Comparison of ENCODE assay signal across 13 cellular contexts in the genomic region with DNA sequence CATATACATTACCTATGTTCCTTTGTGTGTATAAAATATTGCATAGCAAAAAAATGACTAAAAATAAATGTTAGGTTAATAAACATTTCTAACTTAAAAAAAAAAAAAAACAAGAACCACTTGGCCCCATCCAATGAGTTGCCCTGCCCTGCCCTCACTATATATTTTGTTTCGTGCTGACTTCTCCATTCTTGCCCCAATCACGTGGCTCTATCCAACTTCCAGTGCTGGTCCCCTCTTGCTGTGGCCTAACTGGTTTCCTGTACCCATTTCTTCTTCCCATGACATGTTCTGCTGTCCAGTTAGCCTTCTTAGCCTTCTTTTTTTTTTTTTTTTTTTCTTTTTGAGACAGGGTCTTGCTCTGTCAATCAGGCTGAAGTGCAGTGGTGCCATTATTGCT.
DNase-seq lines count a peak whose midpoint lies in the region; ATAC-seq lines count a peak whose summit lies in the region.
"Had no signal": no experiment of that assay in that cellular context is flagged by ENCODE, and none has a peak within 500 bp of the region (broad histone marks: within the 10 kb centered on the region; RNA-seq: fewer than 3 reads in every experiment).

No MANE protein-coding gene starts in this region.

- H3K4me1 ChIP-seq in naive thymus-derived CD4-positive, alpha-beta T cell (ENCODE audit: control insufficient read depth in 2 of 2, insufficient read depth in 2 of 2, low read length in 2 of 2) = peaks cover 14 to 18% of the 10 kb centered on the region in 2 donors
- peaks cover 29% of the 10 kb centered on the region for H3K4me1 ChIP-seq in CD8-positive, alpha-beta memory T cell (ENCODE audit: insufficient read depth, low read length)

- ATAC-seq in T-helper 17 cell = no peak
- peak; percentile 38 for ATAC-seq in naive thymus-derived CD4-positive, alpha-beta T cell
- ATAC-seq: HepG2 had no signal

- peaks cover 0 to 4% (median 0%) of the 10 kb centered on the region in 11 donors for H3K9me3 Mint-ChIP-seq in naive thymus-derived CD4-positive, alpha-beta T cell
- peaks cover 0 to 2% (median 0%) of the 10 kb centered on the region in 5 donors for H3K9me3 Mint-ChIP-seq in CD8-positive, alpha-beta memory T cell
- H3K9me3 Mint-ChIP-seq: CD4-positive, alpha-beta T cell had no signal

- no peak overlapping the region for H3K4me3 Mint-ChIP-seq in T-helper 17 cell
- H3K4me3 Mint-ChIP-seq in naive thymus-derived CD4-positive, alpha-beta T cell = no peak overlapping the region
- H3K4me3 Mint-ChIP-seq in CD8-positive, alpha-beta memory T cell = no peak overlapping the region
- H3K4me3 Mint-ChIP-seq: CD4-positive, alpha-beta T cell had no signal

- POLR2A ChIA-PET in naive thymus-derived CD4-positive, alpha-beta T cell (lab: Charles Lee) = interaction anchor here (2.4 kb wide), 1 partner anchor 21 kb away, joined by 8 read pairs; no protein-coding TSS in a partner anchor
- POLR2A ChIA-PET in CD8-positive, alpha-beta memory T cell (lab: Charles Lee) = no interaction called here

- H3K27ac ChIP-seq in naive thymus-derived CD4-positive, alpha-beta T cell (ENCODE audit: low read depth, low read length) = no peak overlapping the region
- no peak overlapping the region for H3K27ac ChIP-seq in CD8-positive, alpha-beta memory T cell (ENCODE audit: low read depth, low read length)
- H3K27ac ChIP-seq: BLaER1 treated with 17β-estradiol and CSF1 and Interleukin-3, amounts not matched to agents 10 nM and 100 nM had no signal

- H3K36me3 ChIP-seq in naive thymus-derived CD4-positive, alpha-beta T cell (ENCODE audit: control insufficient read depth in 2 of 3, insufficient read depth in 3 of 3, low read length in 3 of 3) = no peaks in the 10 kb centered on the region
- H3K36me3 ChIP-seq in CD8-positive, alpha-beta memory T cell (ENCODE audit: insufficient read depth, low read length) = no peaks in the 10 kb centered on the region
- H3K36me3 ChIP-seq: BLaER1 treated with 17β-estradiol and CSF1 and Interleukin-3, amounts not matched to agents 10 nM and 100 nM; HAP-1 had no signal

- H3K27me3 ChIP-seq in naive thymus-derived CD4-positive, alpha-beta T cell (ENCODE audit: control insufficient read depth in 2 of 2, insufficient read depth in 2 of 2, low read length in 2 of 2) = no peaks in the 10 kb centered on the region
- H3K27me3 ChIP-seq in CD8-positive, alpha-beta memory T cell (ENCODE audit: insufficient read depth, low read length, poor library complexity, severe bottlenecking) = no peaks in the 10 kb centered on the region
- H3K27me3 ChIP-seq: BLaER1 treated with 17β-estradiol and CSF1 and Interleukin-3, amounts not matched to agents 10 nM and 100 nM had no signal

- H3K4me3 ChIP-seq in naive thymus-derived CD4-positive, alpha-beta T cell (ENCODE audit: low read length) = no peak overlapping the region
- H3K4me3 ChIP-seq in CD8-positive, alpha-beta memory T cell (ENCODE audit: low read length) = no peak overlapping the region
- H3K4me3 ChIP-seq: BLaER1 treated with 17β-estradiol and CSF1 and Interleukin-3, amounts not matched to agents 10 nM and 100 nM; HAP-1 had no signal

- H3K27ac Mint-ChIP-seq in T-helper 17 cell = peak overlapping the region; percentile 9
- H3K27ac Mint-ChIP-seq in naive thymus-derived CD4-positive, alpha-beta T cell = no peak overlapping the region
- peak overlapping the region in 2 of 8 donors; percentile 4 to 81 for H3K27ac Mint-ChIP-seq in CD8-positive, alpha-beta memory T cell
- H3K27ac Mint-ChIP-seq: CD4-positive, alpha-beta T cell had no signal

- CTCF ChIA-PET in naive thymus-derived CD4-positive, alpha-beta T cell (lab: Charles Lee) = no interaction called here
- CTCF ChIA-PET in CD8-positive, alpha-beta memory T cell (lab: Charles Lee) = no interaction called here

- H3K4me1 Mint-ChIP-seq in T-helper 17 cell = peaks cover 13% of the 10 kb centered on the region
- H3K4me1 Mint-ChIP-seq in naive thymus-derived CD4-positive, alpha-beta T cell = peaks cover 20 to 70% (median 50%) of the 10 kb centered on the region in 7 donors
- peaks cover 32 to 47% (median 45%) of the 10 kb centered on the region in 3 donors for H3K4me1 Mint-ChIP-seq in CD8-positive, alpha-beta memory T cell

- H3K9me3 ChIP-seq in T-helper 17 cell (ENCODE audit: control insufficient read depth, low read length, poor library complexity, severe bottlenecking) = no peaks in the 10 kb centered on the region
- H3K9me3 ChIP-seq in naive thymus-derived CD4-positive, alpha-beta T cell (ENCODE audit: control insufficient read depth in 2 of 3, low read length in 3 of 3) = no peaks in the 10 kb centered on the region
- no peaks in the 10 kb centered on the region for H3K9me3 ChIP-seq in CD8-positive, alpha-beta memory T cell (ENCODE audit: low read length)
- H3K9me3 ChIP-seq: HAP-1 had no signal

- no peaks in the 10 kb centered on the region for H3K36me3 Mint-ChIP-seq in T-helper 17 cell (ENCODE audit: low read depth)
- H3K36me3 Mint-ChIP-seq in naive thymus-derived CD4-positive, alpha-beta T cell = peaks cover 0 to 14% (median under 1%) of the 10 kb centered on the region in 5 donors
- peaks cover 0 to 5% (median 4%) of the 10 kb centered on the region in 3 donors for H3K36me3 Mint-ChIP-seq in CD8-positive, alpha-beta memory T cell

- no peaks in the 10 kb centered on the region for H3K27me3 Mint-ChIP-seq in T-helper 17 cell
- H3K27me3 Mint-ChIP-seq in naive thymus-derived CD4-positive, alpha-beta T cell = no peaks in the 10 kb centered on the region
- H3K27me3 Mint-ChIP-seq in CD8-positive, alpha-beta memory T cell = no peaks in the 10 kb centered on the region
- H3K27me3 Mint-ChIP-seq: CD4-positive, alpha-beta T cell had no signal

- DNase-seq in NOMO-1 treated with DMSO at 0.1 percent for 48 hours (lab: John Stamatoyannopoulos, UW; ENCODE audit: unreplicated experiment) (peak; percentile 10), NOMO-1 treated with dmso at 0.1 percent for 144 hours (lab: John Stamatoyannopoulos, UW; ENCODE audit: unreplicated experiment) (no peak), CD1c-positive myeloid dendritic cell (ENCODE audit: extremely low spot score) (peak; percentile 9), T-helper 17 cell (no peak), GF-D8 (lab: John Stamatoyannopoulos, UW) (no peak)
- no peak for DNase-seq in naive thymus-derived CD4-positive, alpha-beta T cell
- no peak for DNase-seq in CD8-positive, alpha-beta memory T cell
- DNase-seq: 8988T; CD4-positive, alpha-beta T cell; DMS79 had no signal

- intact Hi-C loops in naive thymus-derived CD4-positive, alpha-beta T cell (cut with micrococcal nuclease) = no loop called here

Comparison
In these comparisons a context has a peak if more than half of its experiments do, and no peak if none do; other contexts are left out.
1. DNase-seq: peak in NOMO-1 treated with DMSO at 0.1 percent for 48 hours (single experiment) and CD1c-positive myeloid dendritic cell (single experiment); none in NOMO-1 treated with dmso at 0.1 percent for 144 hours (single experiment), T-helper 17 cell (0 of 3), naive thymus-derived CD4-positive, alpha-beta T cell (0 of 9), CD8-positive, alpha-beta memory T cell (0 of 5) and GF-D8 (single experiment).